14 cellular contexts compared by ENCODE assay signal in the genomic region with DNA sequence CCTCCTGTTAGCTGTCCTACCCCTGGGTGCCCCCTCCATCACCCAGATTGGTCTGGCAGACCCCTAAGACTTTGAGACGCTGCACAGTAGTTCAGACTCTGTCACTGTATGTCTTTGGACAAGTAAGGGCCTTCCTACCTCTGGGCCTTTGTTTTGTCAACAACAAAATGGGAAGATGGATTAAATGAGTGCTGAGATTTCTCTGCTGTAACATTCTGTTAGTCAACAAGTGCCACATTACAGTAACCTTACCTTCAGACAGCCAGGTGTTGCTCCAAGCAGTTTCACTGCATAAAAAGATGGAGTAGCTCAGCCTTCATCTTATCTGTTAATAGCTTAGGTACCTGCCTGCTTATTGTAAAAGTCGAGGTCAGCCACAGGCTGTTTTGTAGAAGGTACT. TPM values are rescaled to one million over a fixed set of nuclear protein-coding genes. Genes with fewer than 3 reads are reported as not detected.
DNase-seq lines count a peak whose midpoint lies in the region; ATAC-seq and TF ChIP-seq lines count a peak whose summit lies in the region.
"Had no signal": no experiment of that assay in that cellular context is flagged by ENCODE, and none has a peak within 500 bp of the region (broad histone marks: within the 10 kb centered on the region; RNA-seq: fewer than 3 reads in every experiment).

No MANE protein-coding gene starts in this region.

- peak overlapping the region in 3 of 11 experiments; percentile 3 to 53 (median 18); a peak in 1 of 22 replicates for H3K9ac ChIP-seq in BLaER1 treated with 17β-estradiol and CSF1 and Interleukin-3, amounts not matched to agents 10 nM and 100 nM
- H3K9ac ChIP-seq: GM23248 had no signal

- H3K4me1 Mint-ChIP-seq in chondrocyte (ENCODE audit: low read depth), result peaks cover 69% of the 10 kb centered on the region
- peaks cover 69% of the 10 kb centered on the region for H3K4me1 Mint-ChIP-seq in progenitor cell of endocrine pancreas (ENCODE audit: low read depth)

- no peaks in the 10 kb centered on the region for H3K27me3 ChIP-seq in BLaER1 treated with 17β-estradiol and CSF1 and Interleukin-3, amounts not matched to agents 10 nM and 100 nM
- H3K27me3 ChIP-seq: SJSA1, testis had no signal

- peaks cover 43 to 83% (median 49%) of the 10 kb centered on the region in 10 experiments for H3K4me1 ChIP-seq in BLaER1 treated with 17β-estradiol and CSF1 and Interleukin-3, amounts not matched to agents 10 nM and 100 nM

- no peak overlapping the region for H3K4me3 Mint-ChIP-seq in chondrocyte (ENCODE audit: unreplicated experiment)
- no peak overlapping the region for H3K4me3 Mint-ChIP-seq in progenitor cell of endocrine pancreas (ENCODE audit: low read depth)
- H3K4me3 Mint-ChIP-seq: activated T-cell treated with anti-CD3 and anti-CD28 coated beads, Interleukin-2, amount 50 U/mL, for 72 hours had no signal

- H3K36me3 ChIP-seq in BLaER1 treated with 17β-estradiol and CSF1 and Interleukin-3, amounts not matched to agents 10 nM and 100 nM, result peaks cover 18 to 50% (median 30%) of the 10 kb centered on the region in 11 experiments
- H3K36me3 ChIP-seq in KOPT-K1 (ENCODE audit: insufficient read depth, low read length), result peaks cover 19% of the 10 kb centered on the region

- no peak for DNase-seq in chondrocyte (ENCODE audit: low spot score)
- no peak for DNase-seq in progenitor cell of endocrine pancreas (ENCODE audit: low spot score, unreplicated experiment)
- no peak for DNase-seq in activated gamma-delta T cell treated with Interleukin-2 at 50 U/mL for 16 hours
- DNase-seq: activated T-cell treated with anti-CD3 and anti-CD28 coated beads, Interleukin-2, amount 50 U/mL, for 72 hours; amygdala; GM23248; NCI-H1048; testis had no signal

- no peak overlapping the region for H3K4me3 ChIP-seq in BLaER1 treated with 17β-estradiol and CSF1 and Interleukin-3, amounts not matched to agents 10 nM and 100 nM
- H3K4me3 ChIP-seq: GM23248, SJSA1, testis had no signal

- TF ChIP-seq CTCF in chondrocyte (IDR thresholded peaks at IDR 0.05) (no peak), progenitor cell of endocrine pancreas (IDR thresholded peaks at IDR 0.05; ENCODE audit: unreplicated experiment) (no peak)

- H3K27ac ChIP-seq in BLaER1 treated with 17β-estradiol and CSF1 and Interleukin-3, amounts not matched to agents 10 nM and 100 nM, result peak overlapping the region in 1 of 11 experiments; percentile 48; a peak in 1 of 22 replicates
- peak overlapping the region; percentile 80 for H3K27ac ChIP-seq in KOPT-K1 (ENCODE audit: low read depth, low read length, poor library complexity, severe bottlenecking)
- H3K27ac ChIP-seq: GM23248, SJSA1, testis had no signal

- H3K36me3 Mint-ChIP-seq in chondrocyte (ENCODE audit: low read depth), result no peaks in the 10 kb centered on the region
- peaks cover 4% of the 10 kb centered on the region for H3K36me3 Mint-ChIP-seq in progenitor cell of endocrine pancreas (ENCODE audit: insufficient read depth)

- H3K9me3 ChIP-seq in BLaER1 treated with 17β-estradiol and CSF1 and Interleukin-3, amounts not matched to agents 10 nM and 100 nM (replicated peaks in 1 of 11), result no peaks in the 10 kb centered on the region
- no peaks in the 10 kb centered on the region for H3K9me3 ChIP-seq in KOPT-K1 (ENCODE audit: insufficient read depth, low read length, poor library complexity, severe bottlenecking)
- H3K9me3 ChIP-seq: SJSA1, testis had no signal

- H3K27ac Mint-ChIP-seq in chondrocyte (ENCODE audit: unreplicated experiment) (peak overlapping the region; percentile 45), progenitor cell of endocrine pancreas (peak overlapping the region; percentile 93)
- H3K27ac Mint-ChIP-seq: activated T-cell treated with anti-CD3 and anti-CD28 coated beads, Interleukin-2, amount 50 U/mL, for 72 hours had no signal

- peaks cover 97 to 100% (median 100%) of the 10 kb centered on the region in 11 experiments for H4K20me1 ChIP-seq in BLaER1 treated with 17β-estradiol and CSF1 and Interleukin-3, amounts not matched to agents 10 nM and 100 nM

- peak overlapping the region; percentile 47 to 80 (median 68) for H3K4me2 ChIP-seq in BLaER1 treated with 17β-estradiol and CSF1 and Interleukin-3, amounts not matched to agents 10 nM and 100 nM

- no peaks in the 10 kb centered on the region for H3K9me3 Mint-ChIP-seq in chondrocyte (ENCODE audit: low read depth)
- H3K9me3 Mint-ChIP-seq in progenitor cell of endocrine pancreas (ENCODE audit: low read depth), result no peaks in the 10 kb centered on the region
- H3K9me3 Mint-ChIP-seq: activated T-cell treated with anti-CD3 and anti-CD28 coated beads, Interleukin-2, amount 50 U/mL, for 72 hours had no signal

- H3K27me3 Mint-ChIP-seq in chondrocyte (ENCODE audit: low read depth) (no peaks in the 10 kb centered on the region), progenitor cell of endocrine pancreas (no peaks in the 10 kb centered on the region)

- no peak for ATAC-seq in GM21717 (IDR thresholded peaks at IDR 0.05; ENCODE audit: unreplicated experiment)
- ATAC-seq in HG03175 (IDR thresholded peaks at IDR 0.05; ENCODE audit: unreplicated experiment), result no peak
- no peak for ATAC-seq in GM18867 (IDR thresholded peaks at IDR 0.05; ENCODE audit: unreplicated experiment)
- ATAC-seq: activated T-cell treated with anti-CD3 and anti-CD28 coated beads, Interleukin-2, amount 50 U/mL, for 72 hours had no signal

RNA-seq across cellular contexts. Expression of gene CHMP4B, which starts 16.0 kb away (rescaled TPM):
- 78.8 to 124 TPM (median 122 TPM) in 3 replicates for total RNA-seq in chondrocyte
- 136 and 137 TPM in 2 replicates for total RNA-seq in progenitor cell of endocrine pancreas
